In the genomic region with DNA sequence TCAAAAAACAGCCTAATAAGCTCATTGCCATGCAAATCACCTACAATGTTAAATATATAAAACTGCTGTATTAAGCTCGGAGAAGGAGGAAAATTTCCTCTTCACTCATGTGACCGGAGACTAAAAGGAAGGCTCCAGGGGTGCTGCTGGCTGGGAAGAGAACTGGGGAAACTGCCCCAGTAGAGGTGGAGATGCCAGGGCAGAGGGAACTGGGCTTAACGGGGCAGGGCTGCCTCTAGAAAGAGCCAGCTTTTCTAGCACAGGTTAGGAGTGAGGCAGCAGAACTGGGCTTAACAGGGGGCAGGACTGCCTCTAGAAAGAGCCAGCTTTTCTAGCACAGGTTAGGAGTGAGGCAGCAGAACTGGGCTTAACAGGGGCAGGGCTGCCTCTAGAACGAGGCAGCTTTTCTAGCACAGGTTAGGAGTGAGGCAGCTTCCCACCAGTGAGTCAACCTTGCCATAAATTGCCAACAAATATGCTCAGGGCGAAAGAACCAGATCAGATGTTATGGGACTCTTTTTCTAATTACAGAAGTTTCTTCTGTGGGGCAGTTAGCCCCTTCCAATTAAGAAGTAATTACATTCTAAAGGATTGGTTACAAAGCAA, we compare ENCODE assay signal across 24 cellular contexts.
"Had no signal": no experiment of that assay in that cellular context is flagged by ENCODE, and none has a peak within 500 bp of the region (broad histone marks: within the 10 kb centered on the region; RNA-seq: fewer than 3 reads in every experiment).

No MANE protein-coding gene starts in this region.

- H3K36me3 ChIP-seq: adrenal gland, colonic mucosa, heart right ventricle, left lung, ovary, prostate gland, tibial artery had no signal

- H3K4me3 Mint-ChIP-seq: activated naive CD8-positive, alpha-beta T cell; activated T-cell treated with anti-CD3 and anti-CD28 coated beads, Interleukin-2, amount 50 U/mL, for 4 hours; mesothelial cell of epicardium; naive thymus-derived CD8-positive, alpha-beta T cell; stimulated activated naive CD8-positive, alpha-beta T cell treated with anti-CD3 and anti-CD28 coated beads, Interleukin-15, amount 100 ng/mL, for 72 hours; T-helper 17 cell had no signal

- H3K9me3 Mint-ChIP-seq: activated T-cell treated with anti-CD3 and anti-CD28 coated beads, Interleukin-2, amount 50 U/mL, for 4 hours; activated T-helper 2 cell treated with anti-CD3 and anti-CD28 coated beads, Interferon-gamma antibody, Interleukin-2, Interleukin-4, amounts not matched to agents 10 μg/mL and 5 μg/mL and 100 μg/mL, durations not matched to agents 14 hours and 24 hours and 36 hours; mesothelial cell of epicardium; naive thymus-derived CD8-positive, alpha-beta T cell; stimulated activated naive CD8-positive, alpha-beta T cell treated with anti-CD3 and anti-CD28 coated beads, Interleukin-15, amount 100 ng/mL, for 72 hours had no signal

- DNase-seq: activated CD4-positive, alpha-beta T cell treated with anti-CD3 and anti-CD28 coated beads for 4 hours; activated CD4-positive, alpha-beta T cell treated with anti-CD3 and anti-CD28 coated beads, Interleukin-2, amount 50 U/mL, for 48 hours; activated CD4-positive, CD25-positive, alpha-beta regulatory T cell; activated CD8-positive, alpha-beta memory T cell treated with anti-CD3 and anti-CD28 coated beads, Interleukin-2, amount 50 U/mL, for 48 hours; activated naive CD4-positive, alpha-beta T cell; activated T-cell treated with anti-CD3 and anti-CD28 coated beads, Interleukin-2, amount 50 U/mL, for 4 hours; adrenal gland; colonic mucosa; heart right ventricle; kidney; left lung; naive thymus-derived CD8-positive, alpha-beta T cell; ovary; right cardiac atrium; stimulated activated CD4-positive, alpha-beta T cell treated with anti-CD3 and anti-CD28 coated beads, Interleukin-12 subunit alpha, Interleukin-12 subunit beta, amount 100 ng/mL, for 4 hours; stimulated activated CD4-positive, alpha-beta T cell treated with anti-CD3 and anti-CD28 coated beads, Interleukin-4, amount 100 ng/mL, for 4 hours; stimulated activated naive CD8-positive, alpha-beta T cell treated with anti-CD3 and anti-CD28 coated beads, Interleukin-15, amount 100 ng/mL, for 72 hours; T-helper 17 cell; tibial artery had no signal

- H3K27ac Mint-ChIP-seq: activated naive CD8-positive, alpha-beta T cell; activated T-helper 2 cell treated with anti-CD3 and anti-CD28 coated beads, Interferon-gamma antibody, Interleukin-2, Interleukin-4, amounts not matched to agents 10 μg/mL and 5 μg/mL and 100 μg/mL, durations not matched to agents 14 hours and 24 hours and 36 hours; mesothelial cell of epicardium; naive thymus-derived CD8-positive, alpha-beta T cell; stimulated activated naive CD8-positive, alpha-beta T cell treated with anti-CD3 and anti-CD28 coated beads, Interleukin-15, amount 100 ng/mL, for 72 hours; T-helper 17 cell had no signal

- H3K27ac ChIP-seq: adrenal gland, colonic mucosa, heart right ventricle, left lung, ovary, prostate gland, tibial artery had no signal

- H3K4me1 ChIP-seq: adrenal gland, colonic mucosa, prostate gland had no signal

- H3K4me3 ChIP-seq: adrenal gland, colonic mucosa, heart right ventricle, left lung, lung, ovary, prostate gland, tibial artery had no signal

- H3K9me3 ChIP-seq: adrenal gland, colonic mucosa, heart right ventricle, left lung, ovary, prostate gland, tibial artery had no signal

- H3K27me3 ChIP-seq: adrenal gland, colonic mucosa, heart right ventricle, left lung, ovary, tibial artery had no signal

- H3K27me3 Mint-ChIP-seq: activated naive CD8-positive, alpha-beta T cell; naive thymus-derived CD8-positive, alpha-beta T cell; stimulated activated naive CD8-positive, alpha-beta T cell treated with anti-CD3 and anti-CD28 coated beads, Interleukin-15, amount 100 ng/mL, for 72 hours; T-helper 17 cell had no signal

- ATAC-seq: activated T-cell treated with anti-CD3 and anti-CD28 coated beads, Interleukin-2, amount 50 U/mL, for 4 hours; heart right ventricle; left lung; naive thymus-derived CD8-positive, alpha-beta T cell; right cardiac atrium; stimulated activated naive CD8-positive, alpha-beta T cell treated with anti-CD3 and anti-CD28 coated beads, Interleukin-15, amount 100 ng/mL, for 72 hours; T-helper 17 cell had no signal

- H3K36me3 Mint-ChIP-seq: mesothelial cell of epicardium had no signal
